ENCODE assay signal across 1 cellular context in genomic region chr2:70785137-70785911, GRCh38.
TF ChIP-seq lines count a peak whose summit lies in the region.

No MANE protein-coding gene starts in this region.

TF ChIP-seq in GM23338, 12 proteins besides CTCF, POLR2A, EP300 and RAD21:
- TF ChIP-seq, protein P1, sequence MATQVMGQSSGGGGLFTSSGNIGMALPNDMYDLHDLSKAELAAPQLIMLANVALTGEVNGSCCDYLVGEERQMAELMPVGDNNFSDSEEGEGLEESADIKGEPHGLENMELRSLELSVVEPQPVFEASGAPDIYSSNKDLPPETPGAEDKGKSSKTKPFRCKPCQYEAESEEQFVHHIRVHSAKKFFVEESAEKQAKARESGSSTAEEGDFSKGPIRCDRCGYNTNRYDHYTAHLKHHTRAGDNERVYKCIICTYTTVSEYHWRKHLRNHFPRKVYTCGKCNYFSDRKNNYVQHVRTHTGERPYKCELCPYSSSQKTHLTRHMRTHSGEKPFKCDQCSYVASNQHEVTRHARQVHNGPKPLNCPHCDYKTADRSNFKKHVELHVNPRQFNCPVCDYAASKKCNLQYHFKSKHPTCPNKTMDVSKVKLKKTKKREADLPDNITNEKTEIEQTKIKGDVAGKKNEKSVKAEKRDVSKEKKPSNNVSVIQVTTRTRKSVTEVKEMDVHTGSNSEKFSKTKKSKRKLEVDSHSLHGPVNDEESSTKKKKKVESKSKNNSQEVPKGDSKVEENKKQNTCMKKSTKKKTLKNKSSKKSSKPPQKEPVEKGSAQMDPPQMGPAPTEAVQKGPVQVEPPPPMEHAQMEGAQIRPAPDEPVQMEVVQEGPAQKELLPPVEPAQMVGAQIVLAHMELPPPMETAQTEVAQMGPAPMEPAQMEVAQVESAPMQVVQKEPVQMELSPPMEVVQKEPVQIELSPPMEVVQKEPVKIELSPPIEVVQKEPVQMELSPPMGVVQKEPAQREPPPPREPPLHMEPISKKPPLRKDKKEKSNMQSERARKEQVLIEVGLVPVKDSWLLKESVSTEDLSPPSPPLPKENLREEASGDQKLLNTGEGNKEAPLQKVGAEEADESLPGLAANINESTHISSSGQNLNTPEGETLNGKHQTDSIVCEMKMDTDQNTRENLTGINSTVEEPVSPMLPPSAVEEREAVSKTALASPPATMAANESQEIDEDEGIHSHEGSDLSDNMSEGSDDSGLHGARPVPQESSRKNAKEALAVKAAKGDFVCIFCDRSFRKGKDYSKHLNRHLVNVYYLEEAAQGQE (IDR thresholded peaks at IDR 0.05; ENCODE audit: unreplicated experiment), result no peak
- TF ChIP-seq ZNF114 (CRISPR knock-in tag; IDR thresholded peaks at IDR 0.05), result no peak
- TF ChIP-seq POLR2AphosphoS5 (IDR thresholded peaks at IDR 0.05; ENCODE audit: low read depth), result no peak
- no peak for TF ChIP-seq ZNF331 (CRISPR knock-in tag; IDR thresholded peaks at IDR 0.05; ENCODE audit: low read depth)
- no peak for TF ChIP-seq JUNB (IDR thresholded peaks at IDR 0.05; ENCODE audit: unreplicated experiment)
- no peak for TF ChIP-seq EZH2 (IDR thresholded peaks at IDR 0.05; ENCODE audit: low read depth, unreplicated experiment)
